In genomic region chr1:235307158-235308124, GRCh38 we compare ENCODE assay signal across 16 cellular contexts. TPM values are rescaled to one million over a fixed set of nuclear protein-coding genes. Genes with fewer than 3 reads are reported as not detected.
DNase-seq lines count a peak whose midpoint lies in the region; ATAC-seq, FAIRE-seq and TF ChIP-seq lines count a peak whose summit lies in the region.
"Had no signal": no experiment of that assay in that cellular context is flagged by ENCODE, and none has a peak within 500 bp of the region (broad histone marks: within the 10 kb centered on the region; RNA-seq: fewer than 3 reads in every experiment).

No MANE protein-coding gene starts in this region.

- no peak for ATAC-seq in activated naive CD4-positive, alpha-beta T cell treated with anti-CD3 and anti-CD28 coated beads, Interleukin-2, amount 50 U/mL, for 72 hours
- ATAC-seq in IMR-90 (ENCODE audit: low read depth), result no peak; the same call in 1 of the 2 replicates
- peak; percentile 85 for ATAC-seq in sciatic nerve
- ATAC-seq: HCT116; lower lobe of right lung; stimulated activated effector memory CD8-positive, alpha-beta T cell treated with anti-CD3 and anti-CD28 coated beads, Interleukin-12 subunit alpha, Interleukin-12 subunit beta, amount 100 ng/mL, for 72 hours had no signal

- no peak overlapping the region for H3K4ac ChIP-seq in IMR-90 (ENCODE audit: low read depth, low read length)

- H3K4me1 ChIP-seq in IMR-90 (ENCODE audit: control insufficient read depth, insufficient read depth, low read length), result peaks cover 12% of the 10 kb centered on the region
- H3K4me1 ChIP-seq: prostate gland had no signal

- H2BK15ac ChIP-seq in IMR-90 (ENCODE audit: low read depth, low read length), result no peak overlapping the region

- no peak overlapping the region for H3K14ac ChIP-seq in IMR-90 (replicated peaks; ENCODE audit: low read depth, low read length)

- no peak overlapping the region for H3K4me3 Mint-ChIP-seq in activated naive CD4-positive, alpha-beta T cell treated with anti-CD3 and anti-CD28 coated beads for 36 hours
- H3K4me3 Mint-ChIP-seq: stimulated activated effector memory CD8-positive, alpha-beta T cell treated with anti-CD3 and anti-CD28 coated beads, Interleukin-12 subunit alpha, Interleukin-12 subunit beta, amount 100 ng/mL, for 72 hours had no signal

- H3K9me3 Mint-ChIP-seq in activated naive CD4-positive, alpha-beta T cell treated with anti-CD3 and anti-CD28 coated beads for 36 hours, result no peaks in the 10 kb centered on the region
- H3K9me3 Mint-ChIP-seq in activated naive CD4-positive, alpha-beta T cell treated with anti-CD3 and anti-CD28 coated beads, Interleukin-2, amount 50 U/mL, for 72 hours, result no peaks in the 10 kb centered on the region
- H3K9me3 Mint-ChIP-seq: stimulated activated effector memory CD8-positive, alpha-beta T cell treated with anti-CD3 and anti-CD28 coated beads, Interleukin-12 subunit alpha, Interleukin-12 subunit beta, amount 100 ng/mL, for 72 hours had no signal

- peaks cover 6% of the 10 kb centered on the region for H3K9me1 ChIP-seq in IMR-90 (ENCODE audit: insufficient read depth, low read length)

- TF ChIP-seq RAD21 in IMR-90 (IDR thresholded peaks at IDR 0.05; ENCODE audit: low read length), result no peak

- H3K4me3 ChIP-seq in IMR-90 (ENCODE audit: insufficient read depth, low read depth, low read length) (no peak overlapping the region), dorsolateral prefrontal cortex (no peak overlapping the region)
- H3K4me3 ChIP-seq: cardiac muscle cell, lower lobe of right lung, prostate gland had no signal

- no peak overlapping the region for H2BK5ac ChIP-seq in IMR-90 (ENCODE audit: low read depth, low read length, poor library complexity, severe bottlenecking)

- H3K27ac Mint-ChIP-seq in activated naive CD4-positive, alpha-beta T cell treated with anti-CD3 and anti-CD28 coated beads for 36 hours, result peak overlapping the region; percentile 22
- peak overlapping the region in 1 of 2 donors; percentile 83 for H3K27ac Mint-ChIP-seq in activated naive CD4-positive, alpha-beta T cell treated with anti-CD3 and anti-CD28 coated beads, Interleukin-2, amount 50 U/mL, for 72 hours
- H3K27ac Mint-ChIP-seq: stimulated activated effector memory CD8-positive, alpha-beta T cell treated with anti-CD3 and anti-CD28 coated beads, Interleukin-12 subunit alpha, Interleukin-12 subunit beta, amount 100 ng/mL, for 72 hours had no signal

- H2AK9ac ChIP-seq in IMR-90 (replicated peaks; ENCODE audit: low read depth, low read length, poor library complexity), result no peak overlapping the region

- H3K4me1 Mint-ChIP-seq in activated naive CD4-positive, alpha-beta T cell treated with anti-CD3 and anti-CD28 coated beads for 36 hours (ENCODE audit: low read depth), result peaks cover 57% of the 10 kb centered on the region

- POLR2A ChIA-PET in IMR-90 (lab: Charles Lee; ENCODE audit: unreplicated experiment), result interaction anchor here (0.6 kb wide), 1 partner anchor 60 kb away, joined by 3 read pairs; no protein-coding TSS in a partner anchor

- H2BK120ac ChIP-seq in IMR-90 (ENCODE audit: low read depth, low read length), result no peak overlapping the region

- no peak overlapping the region for H3K18ac ChIP-seq in IMR-90 (ENCODE audit: low read depth, low read length)

- peaks cover 6 to 62% of the 10 kb centered on the region in 2 experiments; a peak in 3 of 4 replicates for H3K79me1 ChIP-seq in IMR-90 (ENCODE audit: low read depth in 1 of 2, low read length in 2 of 2)

- TF ChIP-seq CTCF in IMR-90 (conservative IDR thresholded peaks at IDR 0.05; ENCODE audit: low read depth, low read length), result no peak
- TF ChIP-seq CTCF in dorsolateral prefrontal cortex (IDR thresholded peaks at IDR 0.05 in 54 of 56, conservative IDR thresholded peaks at IDR 0.05 in 2 of 56; ENCODE audit: low read depth in 1 of 56, partially characterized antibody in 56 of 56), result no peak

- no peak overlapping the region for H4K8ac ChIP-seq in IMR-90 (ENCODE audit: low read depth in 2 of 2, low read length in 2 of 2)

- dilution Hi-C loops in IMR-90 (cut with HindIII; ENCODE audit: low sequenced_read_pairs, unreplicated experiment), result no loop called here

- CTCF ChIA-PET in activated naive CD4-positive, alpha-beta T cell treated with anti-CD3 and anti-CD28 coated beads for 36 hours (lab: Charles Lee), result interaction anchor here (0.7 kb wide), 1 partner anchor 21 kb away, joined by 3 read pairs; the partner anchor contains the start of genes ARID4B and GGPS1
- CTCF ChIA-PET in IMR-90 (lab: Yijun Ruan, JAX), result interaction anchor here (0.6 kb wide), 1 partner anchor 148 kb away, joined by 3 read pairs; no protein-coding TSS in a partner anchor

- H3K56ac ChIP-seq in IMR-90 (ENCODE audit: extremely low read depth, insufficient read depth, low read length), result no peak overlapping the region

- H3K4me2 ChIP-seq in IMR-90 (ENCODE audit: low read depth, low read length), result no peak overlapping the region; the same call in 1 of the 2 replicates

- intact Hi-C loops in activated naive CD4-positive, alpha-beta T cell treated with anti-CD3 and anti-CD28 coated beads for 36 hours (cut with micrococcal nuclease), result no loop called here
- intact Hi-C loops in IMR-90 (cut with micrococcal nuclease), result no loop called here
- intact Hi-C loops in sciatic nerve (cut with DNase I), result no loop called here
- intact Hi-C loops in dorsolateral prefrontal cortex (cut with DNase I), result no loop called here

- no peak overlapping the region for H3K23ac ChIP-seq in IMR-90 (ENCODE audit: low read depth, low read length)

- H2AK5ac ChIP-seq in IMR-90 (ENCODE audit: low read depth, low read length), result no peak overlapping the region

- TF ChIP-seq POLR2A in IMR-90 (IDR thresholded peaks at IDR 0.05; ENCODE audit: low read depth, low read length) (no peak), GM12892 (IDR thresholded peaks at IDR 0.05; ENCODE audit: low read depth, low read length) (no peak)

- peaks cover 78% of the 10 kb centered on the region for H4K20me1 ChIP-seq in IMR-90 (ENCODE audit: insufficient read depth, low read length)

- DNase-seq in activated naive CD4-positive, alpha-beta T cell treated with anti-CD3 and anti-CD28 coated beads for 36 hours, result no peak
- DNase-seq in activated naive CD4-positive, alpha-beta T cell treated with anti-CD3 and anti-CD28 coated beads, Interleukin-2, amount 50 U/mL, for 72 hours (ENCODE audit: low spot score in 2 of 2), result no peak
- DNase-seq in IMR-90, result peak; percentile 19
- peak; percentile 63 for DNase-seq in fibroblast of gingiva (ENCODE audit: low read depth)
- DNase-seq in sciatic nerve (ENCODE audit: low spot score), result no peak
- DNase-seq in dorsolateral prefrontal cortex, result no peak
- DNase-seq in GM12892 (ENCODE audit: insufficient read length), result no peak
- DNase-seq in NCI-H187 treated with DMSO at 0.1 percent for 48 hours (lab: John Stamatoyannopoulos, UW), result no peak
- DNase-seq: AML-193; erythroblast; lower lobe of right lung; stimulated activated CD4-positive, alpha-beta T cell treated with anti-CD3 and anti-CD28 coated beads, Interleukin-2, amount 100 ng/mL, for 48 hours had no signal

- H3K36me3 ChIP-seq in IMR-90 (ENCODE audit: control insufficient read depth, insufficient read depth, low read length), result peaks cover 4% of the 10 kb centered on the region
- H3K36me3 ChIP-seq: cardiac muscle cell, lower lobe of right lung, prostate gland had no signal

- no peak overlapping the region for H4K91ac ChIP-seq in IMR-90 (ENCODE audit: insufficient read depth, low read depth, low read length)

- H3K27me3 ChIP-seq in IMR-90 (ENCODE audit: control insufficient read depth, insufficient read depth, low read length) (no peaks in the 10 kb centered on the region), dorsolateral prefrontal cortex (no peaks in the 10 kb centered on the region)
- H3K27me3 ChIP-seq: cardiac muscle cell had no signal

- no peak for FAIRE-seq in GM12892 (lab: Jason Lieb, UNC)

- H2AFZ ChIP-seq in IMR-90 (replicated peaks; ENCODE audit: low read length, poor library complexity), result no peak overlapping the region

- H3K9ac ChIP-seq in IMR-90 (ENCODE audit: low read depth, low read length), result no peak overlapping the region

- in situ Hi-C loops in IMR-90 (cut with MboI; ENCODE audit: low sequenced_read_pairs), result no loop called here

- 100% methylated on average over 1 of the region's 7 CpGs; no CpG with 5 or more reads in 1 of the 2 experiments for WGBS in IMR-90 (ENCODE audit: extremely low coverage in 2 of 2, insufficient read length in 1 of 2), 2 experiments

- H3K27me3 Mint-ChIP-seq in activated naive CD4-positive, alpha-beta T cell treated with anti-CD3 and anti-CD28 coated beads for 36 hours (ENCODE audit: low read depth), result no peaks in the 10 kb centered on the region

- no TSS peak for BruUV-seq in IMR-90 (replicated peaks; lab: Mats Ljungman, UMichigan)

- no peak overlapping the region for H2BK20ac ChIP-seq in IMR-90 (ENCODE audit: low read depth, low read length)

- H3K27ac ChIP-seq in IMR-90 (ENCODE audit: insufficient read depth, low read length) (no peak overlapping the region), dorsolateral prefrontal cortex (no peak overlapping the region)
- H3K27ac ChIP-seq: cardiac muscle cell, lower lobe of right lung, prostate gland had no signal

- H3K9me3 ChIP-seq in IMR-90 (ENCODE audit: control insufficient read depth, insufficient read depth, low read length), result no peaks in the 10 kb centered on the region
- H3K9me3 ChIP-seq: lower lobe of right lung, prostate gland had no signal

- H3K36me3 Mint-ChIP-seq in activated naive CD4-positive, alpha-beta T cell treated with anti-CD3 and anti-CD28 coated beads for 36 hours (ENCODE audit: low read depth), result peaks cover 6% of the 10 kb centered on the region
- H3K36me3 Mint-ChIP-seq in activated naive CD4-positive, alpha-beta T cell treated with anti-CD3 and anti-CD28 coated beads, Interleukin-2, amount 50 U/mL, for 72 hours, result no peaks in the 10 kb centered on the region

- H4K5ac ChIP-seq in IMR-90 (ENCODE audit: low read depth, low read length), result no peak overlapping the region

RNA-seq across cellular contexts. Expression of gene ARID4B, which starts 20.5 kb away (rescaled TPM):
- 10 to 100 TPM; 39.9 to 43.8 TPM for total RNA-seq in activated naive CD4-positive, alpha-beta T cell treated with anti-CD3 and anti-CD28 coated beads for 36 hours
- 10 to 100 TPM; 58.4 to 65.7 TPM for total RNA-seq in activated naive CD4-positive, alpha-beta T cell treated with anti-CD3 and anti-CD28 coated beads, Interleukin-2, amount 50 U/mL, for 72 hours
- total RNA-seq in IMR-90 (2012; rRNA removed), result 16.0 and 23.9 TPM in 2 replicates
- 7.0 and 8.5 TPM in 2 replicates for polyA plus RNA-seq in IMR-90 (2012; rRNA removed)
- 1.0 and 1.3 TPM in 2 replicates for polyA plus RNA-seq in IMR-90 (2012; cell fraction: cytosol; rRNA removed)
- polyA plus RNA-seq in IMR-90 (2012; cell fraction: nucleus; rRNA removed; ENCODE audit: low replicate concordance), result 2.8 and 17.8 TPM in 2 replicates
- 61.3 TPM for total RNA-seq in sciatic nerve
- total RNA-seq in dorsolateral prefrontal cortex, result 10 to 100 TPM; 42.7 to 86.7 (median 59.7) TPM
- 25.0 TPM for polyA plus RNA-seq in GM12892 (2012; ENCODE audit: missing spikeins)

RNA-seq across cellular contexts. Expression of gene GGPS1, which starts 20.9 kb away (rescaled TPM):
- 10 to 100 TPM; 35.3 to 36.9 TPM for total RNA-seq in activated naive CD4-positive, alpha-beta T cell treated with anti-CD3 and anti-CD28 coated beads for 36 hours
- 10 to 100 TPM; 33.6 to 36.1 TPM for total RNA-seq in activated naive CD4-positive, alpha-beta T cell treated with anti-CD3 and anti-CD28 coated beads, Interleukin-2, amount 50 U/mL, for 72 hours
- total RNA-seq in IMR-90 (2012; rRNA removed), result 21.5 and 23.1 TPM in 2 replicates
- polyA plus RNA-seq in IMR-90 (2012; rRNA removed), result 11.9 and 16.4 TPM in 2 replicates
- polyA plus RNA-seq in IMR-90 (2012; cell fraction: cytosol; rRNA removed), result 2.2 TPM in 2 replicates
- polyA plus RNA-seq in IMR-90 (2012; cell fraction: nucleus; rRNA removed; ENCODE audit: low replicate concordance), result 0.34 and 5.8 TPM in 2 replicates
- total RNA-seq in sciatic nerve, result 28.0 TPM
- total RNA-seq in dorsolateral prefrontal cortex, result 10 to 100 TPM; 28.5 to 60.2 (median 43.4) TPM
- polyA plus RNA-seq in GM12892 (2012; ENCODE audit: missing spikeins), result 18.1 TPM

RNA-seq across cellular contexts. Expression of gene TBCE, which starts 59.8 kb away (rescaled TPM):
- total RNA-seq in activated naive CD4-positive, alpha-beta T cell treated with anti-CD3 and anti-CD28 coated beads for 36 hours, result 10 to 100 TPM; 18.8 to 22.1 TPM
- total RNA-seq in activated naive CD4-positive, alpha-beta T cell treated with anti-CD3 and anti-CD28 coated beads, Interleukin-2, amount 50 U/mL, for 72 hours, result 10 to 100 TPM; 26.9 to 28.8 TPM
- 26.7 and 33.1 TPM in 2 replicates for total RNA-seq in IMR-90 (2012; rRNA removed)
- polyA plus RNA-seq in IMR-90 (2012; rRNA removed), result 21.6 and 25.3 TPM in 2 replicates
- polyA plus RNA-seq in IMR-90 (2012; cell fraction: cytosol; rRNA removed), result 3.6 and 8.4 TPM in 2 replicates
- 5.6 and 43.9 TPM in 2 replicates for polyA plus RNA-seq in IMR-90 (2012; cell fraction: nucleus; rRNA removed; ENCODE audit: low replicate concordance)
- total RNA-seq in sciatic nerve, result 27.9 TPM
- total RNA-seq in dorsolateral prefrontal cortex, result 10 to 100 TPM; 15.5 to 48.9 (median 30.1) TPM
- 27.6 TPM for polyA plus RNA-seq in GM12892 (2012; ENCODE audit: missing spikeins)

Comparison
In these comparisons a context has a peak if more than half of its experiments do, and no peak if none do; other contexts are left out.
1. DNase-seq: peak in IMR-90 (single experiment) and fibroblast of gingiva (single experiment); none in activated naive CD4-positive, alpha-beta T cell treated with anti-CD3 and anti-CD28 coated beads for 36 hours (single experiment), activated naive CD4-positive, alpha-beta T cell treated with anti-CD3 and anti-CD28 coated beads, Interleukin-2, amount 50 U/mL, for 72 hours (0 of 2), sciatic nerve (single experiment), dorsolateral prefrontal cortex (0 of 10), GM12892 (single experiment) and NCI-H187 treated with DMSO at 0.1 percent for 48 hours (single experiment).